8 cellular contexts compared by ENCODE assay signal in the genomic region with DNA sequence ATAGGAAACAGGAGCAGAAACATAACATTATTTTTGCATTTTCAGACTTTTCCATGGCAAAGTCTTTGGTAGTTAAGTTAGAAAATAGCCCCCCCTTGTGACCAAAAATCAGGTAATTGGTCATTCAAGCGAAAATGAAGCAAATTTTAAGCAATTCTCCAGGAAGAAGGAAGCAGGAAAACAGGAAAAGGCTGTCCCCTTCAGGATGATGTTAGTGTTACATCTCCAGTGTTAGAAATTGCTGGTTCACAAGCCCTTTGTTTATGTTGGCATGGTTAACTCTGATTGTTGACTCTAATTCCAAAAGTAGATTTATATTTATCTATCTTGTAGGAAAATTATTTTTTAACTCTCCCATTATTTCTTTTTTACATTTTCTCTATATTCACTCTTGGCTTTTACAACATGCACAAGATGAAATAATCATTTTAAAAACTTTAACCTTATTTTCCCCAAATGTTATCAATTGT. TPM values are rescaled to one million over a fixed set of nuclear protein-coding genes. Genes with fewer than 3 reads are reported as not detected.
DNase-seq lines count a peak whose midpoint lies in the region; TF ChIP-seq lines count a peak whose summit lies in the region.

No MANE protein-coding gene starts in this region.

- peak; percentile 80 for TF ChIP-seq CTCF in brain microvascular endothelial cell (IDR thresholded peaks at IDR 0.05; ENCODE audit: low read depth, low read length, missing control alignments)
- TF ChIP-seq CTCF in thyroid gland (IDR thresholded peaks at IDR 0.05) = peak in 5 of 6 experiments; percentile 62 to 84 (median 70)

- 0% methylated on average over 1 of the region's 1 CpG for WGBS in thyroid gland, 2 donors

- H3K27ac Mint-ChIP-seq in activated T-helper 1 cell treated with anti-CD3 and anti-CD28 coated beads, Interleukin-12 subunit alpha, Interleukin-12 subunit beta, Interleukin-2, Interleukin-4 antibody, amounts not matched to agents 30 ng/mL and 10 ng/mL and 1 ng/mL, durations not matched to agents 14 hours and 24 hours and 36 hours = no peak overlapping the region

- no peaks in the 10 kb centered on the region for H3K4me1 ChIP-seq in thyroid gland

- no peak for TF ChIP-seq POLR2A in thyroid gland (IDR thresholded peaks at IDR 0.05)

- H3K36me3 ChIP-seq in brain microvascular endothelial cell (replicated peaks) (no peaks in the 10 kb centered on the region), thyroid gland (no peaks in the 10 kb centered on the region), MG63 (no peaks in the 10 kb centered on the region)

- no peak overlapping the region for H3K4me3 Mint-ChIP-seq in activated T-helper 1 cell treated with anti-CD3 and anti-CD28 coated beads, Interleukin-12 subunit alpha, Interleukin-12 subunit beta, Interleukin-2, Interleukin-4 antibody, amounts not matched to agents 30 ng/mL and 10 ng/mL and 1 ng/mL, durations not matched to agents 14 hours and 24 hours and 36 hours

- H3K4me3 ChIP-seq in brain microvascular endothelial cell (ENCODE audit: low read depth, low read length) = no peak overlapping the region
- no peak overlapping the region for H3K4me3 ChIP-seq in thyroid gland (replicated peaks in 1 of 3)
- H3K4me3 ChIP-seq in MG63 = no peak overlapping the region

- DNase-seq in CMK (ENCODE audit: low read depth) = peak; percentile 29
- peak; percentile 41 for DNase-seq in HPDE6-E6E7 (ENCODE audit: extremely low spot score)
- peak; percentile 80 for DNase-seq in NCI-H748 (lab: John Stamatoyannopoulos, UW; ENCODE audit: unreplicated experiment)
- DNase-seq in brain microvascular endothelial cell = peak; percentile 90
- DNase-seq in iris pigment epithelial cell (ENCODE audit: low read depth) = peak; percentile 90
- DNase-seq in thyroid gland = no peak
- DNase-seq in activated T-helper 1 cell treated with anti-CD3 and anti-CD28 coated beads, Interleukin-12 subunit alpha, Interleukin-12 subunit beta, Interleukin-2, Interleukin-4 antibody, amounts not matched to agents 30 ng/mL and 10 ng/mL and 1 ng/mL, durations not matched to agents 14 hours and 24 hours and 36 hours (ENCODE audit: low spot score) = no peak
- no peak for DNase-seq in MG63

- H3K9me3 ChIP-seq in thyroid gland (no peaks in the 10 kb centered on the region), MG63 (no peaks in the 10 kb centered on the region)

- no peak overlapping the region for H3K27ac ChIP-seq in brain microvascular endothelial cell
- H3K27ac ChIP-seq in thyroid gland = no peak overlapping the region

- intact Hi-C loops in thyroid gland (cut with DNase I) = no loop called here
- intact Hi-C loops in activated T-helper 1 cell treated with anti-CD3 and anti-CD28 coated beads, Interleukin-12 subunit alpha, Interleukin-12 subunit beta, Interleukin-2, Interleukin-4 antibody, amounts not matched to agents 30 ng/mL and 10 ng/mL and 1 ng/mL, durations not matched to agents 14 hours and 24 hours and 36 hours (cut with micrococcal nuclease) = loop anchor here (1.0 to 2.0 kb wide), 3 partner anchors 320 to 744 kb away; no protein-coding TSS in a partner anchor

- in situ Hi-C loops in brain microvascular endothelial cell (cut with HindIII; ENCODE audit: low pct_ligation_motif_present, low sequenced_read_pairs) = no loop called here

- no peaks in the 10 kb centered on the region for H3K36me3 Mint-ChIP-seq in activated T-helper 1 cell treated with anti-CD3 and anti-CD28 coated beads, Interleukin-12 subunit alpha, Interleukin-12 subunit beta, Interleukin-2, Interleukin-4 antibody, amounts not matched to agents 30 ng/mL and 10 ng/mL and 1 ng/mL, durations not matched to agents 14 hours and 24 hours and 36 hours (ENCODE audit: low read depth)

- peaks cover 5% of the 10 kb centered on the region for H3K27me3 Mint-ChIP-seq in activated T-helper 1 cell treated with anti-CD3 and anti-CD28 coated beads, Interleukin-12 subunit alpha, Interleukin-12 subunit beta, Interleukin-2, Interleukin-4 antibody, amounts not matched to agents 30 ng/mL and 10 ng/mL and 1 ng/mL, durations not matched to agents 14 hours and 24 hours and 36 hours (ENCODE audit: insufficient read depth)

- H3K27me3 ChIP-seq in brain microvascular endothelial cell (replicated peaks) (no peaks in the 10 kb centered on the region), thyroid gland (no peaks in the 10 kb centered on the region), MG63 (no peaks in the 10 kb centered on the region)

- no peaks in the 10 kb centered on the region for H3K9me3 Mint-ChIP-seq in activated T-helper 1 cell treated with anti-CD3 and anti-CD28 coated beads, Interleukin-12 subunit alpha, Interleukin-12 subunit beta, Interleukin-2, Interleukin-4 antibody, amounts not matched to agents 30 ng/mL and 10 ng/mL and 1 ng/mL, durations not matched to agents 14 hours and 24 hours and 36 hours

- H3K4me1 Mint-ChIP-seq in activated T-helper 1 cell treated with anti-CD3 and anti-CD28 coated beads, Interleukin-12 subunit alpha, Interleukin-12 subunit beta, Interleukin-2, Interleukin-4 antibody, amounts not matched to agents 30 ng/mL and 10 ng/mL and 1 ng/mL, durations not matched to agents 14 hours and 24 hours and 36 hours (ENCODE audit: low read depth) = no peaks in the 10 kb centered on the region

RNA-seq across cellular contexts. Expression of gene GAS2L3, which starts 18.8 kb away (rescaled TPM):
- 10 to 100 TPM in 1 of 4 donors, 1 to 10 TPM in 3; 2.4 to 10.2 (median 3.3) TPM for total RNA-seq in thyroid gland
- total RNA-seq in activated T-helper 1 cell treated with anti-CD3 and anti-CD28 coated beads, Interleukin-12 subunit alpha, Interleukin-12 subunit beta, Interleukin-2, Interleukin-4 antibody, amounts not matched to agents 30 ng/mL and 10 ng/mL and 1 ng/mL, durations not matched to agents 14 hours and 24 hours and 36 hours = 0.86 and 1.0 TPM in 2 replicates
- total RNA-seq in MG63 (2014; rRNA removed; shearing (Covaris generic); ENCODE audit: low replicate concordance) = 13.4 and 44.0 TPM in 2 replicates

Comparison
In these comparisons a context has a peak if more than half of its experiments do, and no peak if none do; other contexts are left out.
1. DNase-seq: peak in CMK (single experiment), HPDE6-E6E7 (single experiment), NCI-H748 (single experiment), brain microvascular endothelial cell (single experiment) and iris pigment epithelial cell (single experiment); none in thyroid gland (0 of 2), activated T-helper 1 cell treated with anti-CD3 and anti-CD28 coated beads, Interleukin-12 subunit alpha, Interleukin-12 subunit beta, Interleukin-2, Interleukin-4 antibody, amounts not matched to agents 30 ng/mL and 10 ng/mL and 1 ng/mL, durations not matched to agents 14 hours and 24 hours and 36 hours (single experiment) and MG63 (single experiment).